ENCODE assay signal across 1 cellular context in the genomic region with DNA sequence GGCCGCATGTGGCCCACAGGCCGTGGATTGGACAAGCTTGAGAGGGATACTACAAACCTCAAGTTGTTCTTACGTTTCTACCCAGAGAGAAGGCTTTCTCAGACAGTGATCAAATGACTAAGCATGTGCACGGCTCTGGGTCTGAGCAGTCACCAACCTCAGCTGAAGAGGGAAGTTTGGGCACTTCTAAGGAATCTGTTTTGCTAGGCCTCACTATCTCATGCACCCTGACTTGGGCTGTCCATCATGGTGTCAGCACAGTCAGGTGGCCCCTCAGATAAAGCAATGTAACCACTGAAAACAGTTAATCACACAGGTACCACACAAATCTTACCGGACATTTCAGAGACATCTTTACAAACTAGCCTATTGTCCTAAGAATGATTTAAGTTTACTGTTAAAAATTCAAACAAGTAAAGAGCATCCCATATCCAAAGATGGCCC.
TF ChIP-seq lines count a peak whose summit lies in the region.

No MANE protein-coding gene starts in this region.

TF ChIP-seq in K562, 482 proteins besides CTCF, POLR2A, EP300 and RAD21 (continued from another document and continues in another):
- TF ChIP-seq, protein P1, sequence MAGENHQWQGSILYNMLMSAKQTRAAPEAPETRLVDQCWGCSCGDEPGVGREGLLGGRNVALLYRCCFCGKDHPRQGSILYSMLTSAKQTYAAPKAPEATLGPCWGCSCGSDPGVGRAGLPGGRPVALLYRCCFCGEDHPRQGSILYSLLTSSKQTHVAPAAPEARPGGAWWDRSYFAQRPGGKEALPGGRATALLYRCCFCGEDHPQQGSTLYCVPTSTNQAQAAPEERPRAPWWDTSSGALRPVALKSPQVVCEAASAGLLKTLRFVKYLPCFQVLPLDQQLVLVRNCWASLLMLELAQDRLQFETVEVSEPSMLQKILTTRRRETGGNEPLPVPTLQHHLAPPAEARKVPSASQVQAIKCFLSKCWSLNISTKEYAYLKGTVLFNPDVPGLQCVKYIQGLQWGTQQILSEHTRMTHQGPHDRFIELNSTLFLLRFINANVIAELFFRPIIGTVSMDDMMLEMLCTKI (IDR thresholded peaks at IDR 0.05; ENCODE audit: partially characterized antibody) = no peak
- TF ChIP-seq, protein P2, sequence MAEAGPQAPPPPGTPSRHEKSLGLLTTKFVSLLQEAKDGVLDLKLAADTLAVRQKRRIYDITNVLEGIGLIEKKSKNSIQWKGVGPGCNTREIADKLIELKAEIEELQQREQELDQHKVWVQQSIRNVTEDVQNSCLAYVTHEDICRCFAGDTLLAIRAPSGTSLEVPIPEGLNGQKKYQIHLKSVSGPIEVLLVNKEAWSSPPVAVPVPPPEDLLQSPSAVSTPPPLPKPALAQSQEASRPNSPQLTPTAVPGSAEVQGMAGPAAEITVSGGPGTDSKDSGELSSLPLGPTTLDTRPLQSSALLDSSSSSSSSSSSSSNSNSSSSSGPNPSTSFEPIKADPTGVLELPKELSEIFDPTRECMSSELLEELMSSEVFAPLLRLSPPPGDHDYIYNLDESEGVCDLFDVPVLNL (CRISPR knock-in tag; IDR thresholded peaks at IDR 0.05; ENCODE audit: low read depth) = no peak
- TF ChIP-seq ESRRA (IDR thresholded peaks at IDR 0.05; ENCODE audit: borderline replicate concordance, low read depth) (peak; percentile 82; the same call in 1 of the 2 replicates), FUS (optimal IDR thresholded peaks at IDR 0.05; ENCODE audit: low read depth, low read length) (no peak), RHOXF2B (CRISPR knock-in tag; conservative IDR thresholded peaks at IDR 0.05) (no peak), POLR2H (tag; IDR thresholded peaks at IDR 0.05; ENCODE audit: low read depth) (no peak), HDAC2 (IDR thresholded peaks at IDR 0.05) (peak; percentile 99), EP400 (IDR thresholded peaks at IDR 0.05) (peak; percentile 61; the same call in 1 of the 2 replicates), MTA2 (IDR thresholded peaks at IDR 0.05; ENCODE audit: low read depth) (peak; percentile 98), HNRNPLL (IDR thresholded peaks at IDR 0.05; ENCODE audit: low read depth, low read length, poor library complexity, severe bottlenecking) (no peak), SMARCE1 (IDR thresholded peaks at IDR 0.05) (peak; percentile 97), POU5F1 (IDR thresholded peaks at IDR 0.05; ENCODE audit: borderline replicate concordance, low read depth, low read length, partially characterized antibody) (no peak), ATF1 (CRISPR knock-in tag; IDR thresholded peaks at IDR 0.05) (no peak), ATF1 (tag; IDR thresholded peaks at IDR 0.05) (peak; percentile 75), XRCC4 (IDR thresholded peaks at IDR 0.05; ENCODE audit: extremely low read depth, insufficient read depth, insufficient read length) (no peak), SP1 (CRISPR knock-in tag; IDR thresholded peaks at IDR 0.05) (0 out of 2 replicates have a peak, but pooled peaks have one; percentile 45), ZNF124 (CRISPR knock-in tag; IDR thresholded peaks at IDR 0.05) (no peak), RBBP5 (IDR thresholded peaks at IDR 0.05; ENCODE audit: borderline replicate concordance, insufficient read depth, low read length, poor library complexity, severe bottlenecking) (no peak), FOSL1 (tag; conservative IDR thresholded peaks at IDR 0.05) (peak; percentile 84), ZKSCAN1 (IDR thresholded peaks at IDR 0.05; ENCODE audit: low read depth, low read length) (0 out of 2 replicates have a peak, but pooled peaks have one; percentile 31), NUFIP1 (IDR thresholded peaks at IDR 0.05; ENCODE audit: partially characterized antibody) (no peak), PHB (CRISPR knock-in tag; IDR thresholded peaks at IDR 0.05) (no peak), SETDB1 (IDR thresholded peaks at IDR 0.05; ENCODE audit: low read length) (no peak), KLF6 (CRISPR knock-in tag; IDR thresholded peaks at IDR 0.05; ENCODE audit: borderline replicate concordance) (peak; percentile 83; the same call in 1 of the 2 replicates), GATAD2A (IDR thresholded peaks at IDR 0.05) (peak; percentile 80), ZNF282 (CRISPR knock-in tag; IDR thresholded peaks at IDR 0.05) (no peak), MYBL2 (IDR thresholded peaks at IDR 0.05; ENCODE audit: low read depth) (no peak; the same call in 1 of the 2 replicates), MYBL2 (CRISPR knock-in tag; IDR thresholded peaks at IDR 0.05; ENCODE audit: borderline replicate concordance) (no peak), CC2D1A (IDR thresholded peaks at IDR 0.05) (peak; percentile 93; the same call in 1 of the 2 replicates), TCF7L2 (IDR thresholded peaks at IDR 0.05; ENCODE audit: low read depth, low read length) (no peak), TBL1XR1 (IDR thresholded peaks at IDR 0.05; ENCODE audit: low read length in 2 of 2) (peak; percentile 91 to 99; a peak in 3 of 4 replicates), ZNF699 (CRISPR knock-in tag; IDR thresholded peaks at IDR 0.05; ENCODE audit: insufficient replicate concordance) (no peak), MEF2D (tag; conservative IDR thresholded peaks at IDR 0.05; ENCODE audit: low read depth) (peak; percentile 83), RFX7 (CRISPR knock-in tag; IDR thresholded peaks at IDR 0.05) (no peak), STAT5A (IDR thresholded peaks at IDR 0.05; ENCODE audit: borderline replicate concordance, low read length) (peak; percentile 98), RBM15 (IDR thresholded peaks at IDR 0.05; ENCODE audit: insufficient read depth, low read length) (no peak), IFI16 (CRISPR knock-in tag; IDR thresholded peaks at IDR 0.05) (no peak), GTF2A2 (tag; IDR thresholded peaks at IDR 0.05) (no peak), RBM34 (IDR thresholded peaks at IDR 0.05; ENCODE audit: borderline replicate concordance, insufficient read depth, low read length) (no peak)
- TF ChIP-seq, protein P3, sequence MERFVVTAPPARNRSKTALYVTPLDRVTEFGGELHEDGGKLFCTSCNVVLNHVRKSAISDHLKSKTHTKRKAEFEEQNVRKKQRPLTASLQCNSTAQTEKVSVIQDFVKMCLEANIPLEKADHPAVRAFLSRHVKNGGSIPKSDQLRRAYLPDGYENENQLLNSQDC (CRISPR knock-in tag; IDR thresholded peaks at IDR 0.05) = no peak
- TF ChIP-seq, protein P4, sequence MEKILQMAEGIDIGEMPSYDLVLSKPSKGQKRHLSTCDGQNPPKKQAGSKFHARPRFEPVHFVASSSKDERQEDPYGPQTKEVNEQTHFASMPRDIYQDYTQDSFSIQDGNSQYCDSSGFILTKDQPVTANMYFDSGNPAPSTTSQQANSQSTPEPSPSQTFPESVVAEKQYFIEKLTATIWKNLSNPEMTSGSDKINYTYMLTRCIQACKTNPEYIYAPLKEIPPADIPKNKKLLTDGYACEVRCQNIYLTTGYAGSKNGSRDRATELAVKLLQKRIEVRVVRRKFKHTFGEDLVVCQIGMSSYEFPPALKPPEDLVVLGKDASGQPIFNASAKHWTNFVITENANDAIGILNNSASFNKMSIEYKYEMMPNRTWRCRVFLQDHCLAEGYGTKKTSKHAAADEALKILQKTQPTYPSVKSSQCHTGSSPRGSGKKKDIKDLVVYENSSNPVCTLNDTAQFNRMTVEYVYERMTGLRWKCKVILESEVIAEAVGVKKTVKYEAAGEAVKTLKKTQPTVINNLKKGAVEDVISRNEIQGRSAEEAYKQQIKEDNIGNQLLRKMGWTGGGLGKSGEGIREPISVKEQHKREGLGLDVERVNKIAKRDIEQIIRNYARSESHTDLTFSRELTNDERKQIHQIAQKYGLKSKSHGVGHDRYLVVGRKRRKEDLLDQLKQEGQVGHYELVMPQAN (IDR thresholded peaks at IDR 0.05; ENCODE audit: borderline replicate concordance) = no peak
- TF ChIP-seq, protein P5, sequence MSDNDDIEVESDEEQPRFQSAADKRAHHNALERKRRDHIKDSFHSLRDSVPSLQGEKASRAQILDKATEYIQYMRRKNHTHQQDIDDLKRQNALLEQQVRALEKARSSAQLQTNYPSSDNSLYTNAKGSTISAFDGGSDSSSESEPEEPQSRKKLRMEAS (CRISPR knock-in tag; IDR thresholded peaks at IDR 0.05) = peak; percentile 52; the same call in 1 of the 2 replicates
- TF ChIP-seq, protein P6, sequence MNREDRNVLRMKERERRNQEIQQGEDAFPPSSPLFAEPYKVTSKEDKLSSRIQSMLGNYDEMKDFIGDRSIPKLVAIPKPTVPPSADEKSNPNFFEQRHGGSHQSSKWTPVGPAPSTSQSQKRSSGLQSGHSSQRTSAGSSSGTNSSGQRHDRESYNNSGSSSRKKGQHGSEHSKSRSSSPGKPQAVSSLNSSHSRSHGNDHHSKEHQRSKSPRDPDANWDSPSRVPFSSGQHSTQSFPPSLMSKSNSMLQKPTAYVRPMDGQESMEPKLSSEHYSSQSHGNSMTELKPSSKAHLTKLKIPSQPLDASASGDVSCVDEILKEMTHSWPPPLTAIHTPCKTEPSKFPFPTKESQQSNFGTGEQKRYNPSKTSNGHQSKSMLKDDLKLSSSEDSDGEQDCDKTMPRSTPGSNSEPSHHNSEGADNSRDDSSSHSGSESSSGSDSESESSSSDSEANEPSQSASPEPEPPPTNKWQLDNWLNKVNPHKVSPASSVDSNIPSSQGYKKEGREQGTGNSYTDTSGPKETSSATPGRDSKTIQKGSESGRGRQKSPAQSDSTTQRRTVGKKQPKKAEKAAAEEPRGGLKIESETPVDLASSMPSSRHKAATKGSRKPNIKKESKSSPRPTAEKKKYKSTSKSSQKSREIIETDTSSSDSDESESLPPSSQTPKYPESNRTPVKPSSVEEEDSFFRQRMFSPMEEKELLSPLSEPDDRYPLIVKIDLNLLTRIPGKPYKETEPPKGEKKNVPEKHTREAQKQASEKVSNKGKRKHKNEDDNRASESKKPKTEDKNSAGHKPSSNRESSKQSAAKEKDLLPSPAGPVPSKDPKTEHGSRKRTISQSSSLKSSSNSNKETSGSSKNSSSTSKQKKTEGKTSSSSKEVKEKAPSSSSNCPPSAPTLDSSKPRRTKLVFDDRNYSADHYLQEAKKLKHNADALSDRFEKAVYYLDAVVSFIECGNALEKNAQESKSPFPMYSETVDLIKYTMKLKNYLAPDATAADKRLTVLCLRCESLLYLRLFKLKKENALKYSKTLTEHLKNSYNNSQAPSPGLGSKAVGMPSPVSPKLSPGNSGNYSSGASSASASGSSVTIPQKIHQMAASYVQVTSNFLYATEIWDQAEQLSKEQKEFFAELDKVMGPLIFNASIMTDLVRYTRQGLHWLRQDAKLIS (CRISPR knock-in tag; IDR thresholded peaks at IDR 0.05) = no peak; the same call in 1 of the 2 replicates
- TF ChIP-seq, protein P7, sequence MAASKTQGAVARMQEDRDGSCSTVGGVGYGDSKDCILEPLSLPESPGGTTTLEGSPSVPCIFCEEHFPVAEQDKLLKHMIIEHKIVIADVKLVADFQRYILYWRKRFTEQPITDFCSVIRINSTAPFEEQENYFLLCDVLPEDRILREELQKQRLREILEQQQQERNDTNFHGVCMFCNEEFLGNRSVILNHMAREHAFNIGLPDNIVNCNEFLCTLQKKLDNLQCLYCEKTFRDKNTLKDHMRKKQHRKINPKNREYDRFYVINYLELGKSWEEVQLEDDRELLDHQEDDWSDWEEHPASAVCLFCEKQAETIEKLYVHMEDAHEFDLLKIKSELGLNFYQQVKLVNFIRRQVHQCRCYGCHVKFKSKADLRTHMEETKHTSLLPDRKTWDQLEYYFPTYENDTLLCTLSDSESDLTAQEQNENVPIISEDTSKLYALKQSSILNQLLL (CRISPR knock-in tag; IDR thresholded peaks at IDR 0.05; ENCODE audit: borderline replicate concordance) = no peak
- TF ChIP-seq, protein P8, sequence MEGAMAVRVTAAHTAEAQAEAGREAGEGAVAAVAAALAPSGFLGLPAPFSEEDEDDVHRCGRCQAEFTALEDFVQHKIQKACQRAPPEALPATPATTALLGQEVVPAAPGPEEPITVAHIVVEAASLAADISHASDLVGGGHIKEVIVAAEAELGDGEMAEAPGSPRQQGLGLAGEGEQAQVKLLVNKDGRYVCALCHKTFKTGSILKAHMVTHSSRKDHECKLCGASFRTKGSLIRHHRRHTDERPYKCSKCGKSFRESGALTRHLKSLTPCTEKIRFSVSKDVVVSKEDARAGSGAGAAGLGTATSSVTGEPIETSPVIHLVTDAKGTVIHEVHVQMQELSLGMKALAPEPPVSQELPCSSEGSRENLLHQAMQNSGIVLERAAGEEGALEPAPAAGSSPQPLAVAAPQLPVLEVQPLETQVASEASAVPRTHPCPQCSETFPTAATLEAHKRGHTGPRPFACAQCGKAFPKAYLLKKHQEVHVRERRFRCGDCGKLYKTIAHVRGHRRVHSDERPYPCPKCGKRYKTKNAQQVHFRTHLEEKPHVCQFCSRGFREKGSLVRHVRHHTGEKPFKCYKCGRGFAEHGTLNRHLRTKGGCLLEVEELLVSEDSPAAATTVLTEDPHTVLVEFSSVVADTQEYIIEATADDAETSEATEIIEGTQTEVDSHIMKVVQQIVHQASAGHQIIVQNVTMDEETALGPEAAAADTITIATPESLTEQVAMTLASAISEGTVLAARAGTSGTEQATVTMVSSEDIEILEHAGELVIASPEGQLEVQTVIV (CRISPR knock-in tag; IDR thresholded peaks at IDR 0.05; ENCODE audit: borderline replicate concordance) = no peak
- TF ChIP-seq, protein P9, sequence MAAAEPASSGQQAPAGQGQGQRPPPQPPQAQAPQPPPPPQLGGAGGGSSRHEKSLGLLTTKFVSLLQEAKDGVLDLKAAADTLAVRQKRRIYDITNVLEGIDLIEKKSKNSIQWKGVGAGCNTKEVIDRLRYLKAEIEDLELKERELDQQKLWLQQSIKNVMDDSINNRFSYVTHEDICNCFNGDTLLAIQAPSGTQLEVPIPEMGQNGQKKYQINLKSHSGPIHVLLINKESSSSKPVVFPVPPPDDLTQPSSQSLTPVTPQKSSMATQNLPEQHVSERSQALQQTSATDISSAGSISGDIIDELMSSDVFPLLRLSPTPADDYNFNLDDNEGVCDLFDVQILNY (CRISPR knock-in tag; IDR thresholded peaks at IDR 0.05) = no peak
- TF ChIP-seq, protein P10, sequence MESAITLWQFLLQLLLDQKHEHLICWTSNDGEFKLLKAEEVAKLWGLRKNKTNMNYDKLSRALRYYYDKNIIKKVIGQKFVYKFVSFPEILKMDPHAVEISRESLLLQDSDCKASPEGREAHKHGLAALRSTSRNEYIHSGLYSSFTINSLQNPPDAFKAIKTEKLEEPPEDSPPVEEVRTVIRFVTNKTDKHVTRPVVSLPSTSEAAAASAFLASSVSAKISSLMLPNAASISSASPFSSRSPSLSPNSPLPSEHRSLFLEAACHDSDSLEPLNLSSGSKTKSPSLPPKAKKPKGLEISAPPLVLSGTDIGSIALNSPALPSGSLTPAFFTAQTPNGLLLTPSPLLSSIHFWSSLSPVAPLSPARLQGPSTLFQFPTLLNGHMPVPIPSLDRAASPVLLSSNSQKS (CRISPR knock-in tag; IDR thresholded peaks at IDR 0.05) = no peak
- TF ChIP-seq, protein P11, sequence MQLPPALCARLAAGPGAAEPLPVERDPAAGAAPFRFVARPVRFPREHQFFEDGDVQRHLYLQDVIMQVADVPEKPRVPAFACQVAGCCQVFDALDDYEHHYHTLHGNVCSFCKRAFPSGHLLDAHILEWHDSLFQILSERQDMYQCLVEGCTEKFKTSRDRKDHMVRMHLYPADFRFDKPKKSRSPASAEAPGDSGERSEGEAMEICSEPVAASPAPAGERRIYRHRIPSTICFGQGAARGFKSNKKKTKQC (CRISPR knock-in tag; IDR thresholded peaks at IDR 0.05) = no peak
- TF ChIP-seq, protein P12, sequence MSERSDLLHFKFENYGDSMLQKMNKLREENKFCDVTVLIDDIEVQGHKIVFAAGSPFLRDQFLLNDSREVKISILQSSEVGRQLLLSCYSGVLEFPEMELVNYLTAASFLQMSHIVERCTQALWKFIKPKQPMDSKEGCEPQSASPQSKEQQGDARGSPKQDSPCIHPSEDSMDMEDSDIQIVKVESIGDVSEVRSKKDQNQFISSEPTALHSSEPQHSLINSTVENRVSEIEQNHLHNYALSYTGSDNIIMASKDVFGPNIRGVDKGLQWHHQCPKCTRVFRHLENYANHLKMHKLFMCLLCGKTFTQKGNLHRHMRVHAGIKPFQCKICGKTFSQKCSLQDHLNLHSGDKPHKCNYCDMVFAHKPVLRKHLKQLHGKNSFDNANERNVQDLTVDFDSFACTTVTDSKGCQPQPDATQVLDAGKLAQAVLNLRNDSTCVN (CRISPR knock-in tag; IDR thresholded peaks at IDR 0.05) = no peak
